ENCODE assay signal across 1 cellular context in genomic region chr20:48398506-48399449, GRCh38.
TF ChIP-seq lines count a peak whose summit lies in the region.

No MANE protein-coding gene starts in this region.

TF ChIP-seq in HepG2, 621 proteins besides CTCF, POLR2A, EP300 and RAD21 (continued from another document and continues in another):
- TF ChIP-seq, protein P1, sequence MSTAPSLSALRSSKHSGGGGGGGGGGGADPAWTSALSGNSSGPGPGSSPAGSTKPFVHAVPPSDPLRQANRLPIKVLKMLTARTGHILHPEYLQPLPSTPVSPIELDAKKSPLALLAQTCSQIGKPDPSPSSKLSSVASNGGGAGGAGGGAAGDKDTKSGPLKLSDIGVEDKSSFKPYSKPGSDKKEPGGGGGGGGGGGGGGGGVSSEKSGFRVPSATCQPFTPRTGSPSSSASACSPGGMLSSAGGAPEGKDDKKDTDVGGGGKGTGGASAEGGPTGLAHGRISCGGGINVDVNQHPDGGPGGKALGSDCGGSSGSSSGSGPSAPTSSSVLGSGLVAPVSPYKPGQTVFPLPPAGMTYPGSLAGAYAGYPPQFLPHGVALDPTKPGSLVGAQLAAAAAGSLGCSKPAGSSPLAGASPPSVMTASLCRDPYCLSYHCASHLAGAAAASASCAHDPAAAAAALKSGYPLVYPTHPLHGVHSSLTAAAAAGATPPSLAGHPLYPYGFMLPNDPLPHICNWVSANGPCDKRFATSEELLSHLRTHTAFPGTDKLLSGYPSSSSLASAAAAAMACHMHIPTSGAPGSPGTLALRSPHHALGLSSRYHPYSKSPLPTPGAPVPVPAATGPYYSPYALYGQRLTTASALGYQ (CRISPR knock-in tag; IDR thresholded peaks at IDR 0.05), result peak; percentile 73; the same call in 1 of the 2 replicates
- TF ChIP-seq HMG20A (CRISPR knock-in tag; IDR thresholded peaks at IDR 0.05; ENCODE audit: borderline replicate concordance) (no peak), PAX8 (CRISPR knock-in tag; IDR thresholded peaks at IDR 0.05; ENCODE audit: borderline replicate concordance) (no peak), RFXAP (CRISPR knock-in tag; IDR thresholded peaks at IDR 0.05; ENCODE audit: borderline replicate concordance) (peak; percentile 72), SRSF9 (IDR thresholded peaks at IDR 0.05; ENCODE audit: borderline replicate concordance, insufficient read depth, low read depth, low read length, poor library complexity, severe bottlenecking) (no peak), ZNF383 (CRISPR knock-in tag; IDR thresholded peaks at IDR 0.05; ENCODE audit: borderline replicate concordance) (peak; percentile 34; the same call in 1 of the 2 replicates), ATAD3A (CRISPR knock-in tag; IDR thresholded peaks at IDR 0.05) (no peak), KLF9 (CRISPR knock-in tag; IDR thresholded peaks at IDR 0.05; ENCODE audit: low read depth) (no peak), ZFP37 (CRISPR knock-in tag; IDR thresholded peaks at IDR 0.05; ENCODE audit: borderline replicate concordance) (0 out of 2 replicates have a peak, but pooled peaks have one; percentile 70), ZNF670 (CRISPR knock-in tag; IDR thresholded peaks at IDR 0.05; ENCODE audit: borderline replicate concordance) (no peak), MYC (CRISPR knock-in tag; IDR thresholded peaks at IDR 0.05; ENCODE audit: borderline replicate concordance) (peak; percentile 37; the same call in 1 of the 2 replicates), ARHGAP35 (CRISPR knock-in tag; IDR thresholded peaks at IDR 0.05; ENCODE audit: borderline replicate concordance) (0 out of 2 replicates have a peak, but pooled peaks have one; percentile 29), ZNF768 (CRISPR knock-in tag; IDR thresholded peaks at IDR 0.05) (peak; percentile 59; the same call in 1 of the 2 replicates), ZNF34 (CRISPR knock-in tag; IDR thresholded peaks at IDR 0.05; ENCODE audit: borderline replicate concordance) (no peak), ZNF337 (CRISPR knock-in tag; IDR thresholded peaks at IDR 0.05; ENCODE audit: borderline replicate concordance, low read depth) (peak; percentile 60; the same call in 1 of the 2 replicates), ZNF256 (CRISPR knock-in tag; conservative IDR thresholded peaks at IDR 0.05) (no peak; the same call in 1 of the 2 replicates), ZNF557 (CRISPR knock-in tag; IDR thresholded peaks at IDR 0.05) (0 out of 2 replicates have a peak, but pooled peaks have one; percentile 51), SAP130 (CRISPR knock-in tag; IDR thresholded peaks at IDR 0.05; ENCODE audit: low read depth) (0 out of 2 replicates have a peak, but pooled peaks have one; percentile 13), HNRNPLL (IDR thresholded peaks at IDR 0.05; ENCODE audit: low read depth, low read length, poor library complexity, severe bottlenecking) (peak; percentile 33), SMAD1 (CRISPR knock-in tag; IDR thresholded peaks at IDR 0.05; ENCODE audit: borderline replicate concordance, low read depth) (0 out of 2 replicates have a peak, but pooled peaks have one; percentile 10), KDM6A (CRISPR knock-in tag; IDR thresholded peaks at IDR 0.05; ENCODE audit: low read depth) (no peak), PHF8 (CRISPR knock-in tag; IDR thresholded peaks at IDR 0.05) (0 out of 2 replicates have a peak, but pooled peaks have one; percentile 28), AGO1 (IDR thresholded peaks at IDR 0.05; ENCODE audit: low read depth, low read length, poor library complexity, severe bottlenecking) (peak; percentile 21), THRA (CRISPR knock-in tag; IDR thresholded peaks at IDR 0.05; ENCODE audit: borderline replicate concordance) (0 out of 2 replicates have a peak, but pooled peaks have one; percentile 24), LBX2 (CRISPR knock-in tag; IDR thresholded peaks at IDR 0.05; ENCODE audit: borderline replicate concordance) (no peak), ERF (CRISPR knock-in tag; IDR thresholded peaks at IDR 0.05) (no peak), NCOA1 (CRISPR knock-in tag; IDR thresholded peaks at IDR 0.05) (0 out of 2 replicates have a peak, but pooled peaks have one; percentile 63), SOX5 (CRISPR knock-in tag; IDR thresholded peaks at IDR 0.05; ENCODE audit: borderline replicate concordance) (peak; percentile 65; the same call in 1 of the 2 replicates), ZNF800 (CRISPR knock-in tag; IDR thresholded peaks at IDR 0.05) (no peak), ZNF160 (CRISPR knock-in tag; IDR thresholded peaks at IDR 0.05) (no peak), EZH2 (conservative IDR thresholded peaks at IDR 0.05; ENCODE audit: low read depth, low read length) (no peak), ZNF468 (CRISPR knock-in tag; IDR thresholded peaks at IDR 0.05) (no peak), FOXA3 (CRISPR knock-in tag; IDR thresholded peaks at IDR 0.05) (peak; percentile 60; the same call in 1 of the 2 replicates), PLRG1 (conservative IDR thresholded peaks at IDR 0.05) (no peak), TEF (CRISPR knock-in tag; IDR thresholded peaks at IDR 0.05) (no peak), ZSCAN12 (CRISPR knock-in tag; IDR thresholded peaks at IDR 0.05) (no peak)
- TF ChIP-seq, protein P2, sequence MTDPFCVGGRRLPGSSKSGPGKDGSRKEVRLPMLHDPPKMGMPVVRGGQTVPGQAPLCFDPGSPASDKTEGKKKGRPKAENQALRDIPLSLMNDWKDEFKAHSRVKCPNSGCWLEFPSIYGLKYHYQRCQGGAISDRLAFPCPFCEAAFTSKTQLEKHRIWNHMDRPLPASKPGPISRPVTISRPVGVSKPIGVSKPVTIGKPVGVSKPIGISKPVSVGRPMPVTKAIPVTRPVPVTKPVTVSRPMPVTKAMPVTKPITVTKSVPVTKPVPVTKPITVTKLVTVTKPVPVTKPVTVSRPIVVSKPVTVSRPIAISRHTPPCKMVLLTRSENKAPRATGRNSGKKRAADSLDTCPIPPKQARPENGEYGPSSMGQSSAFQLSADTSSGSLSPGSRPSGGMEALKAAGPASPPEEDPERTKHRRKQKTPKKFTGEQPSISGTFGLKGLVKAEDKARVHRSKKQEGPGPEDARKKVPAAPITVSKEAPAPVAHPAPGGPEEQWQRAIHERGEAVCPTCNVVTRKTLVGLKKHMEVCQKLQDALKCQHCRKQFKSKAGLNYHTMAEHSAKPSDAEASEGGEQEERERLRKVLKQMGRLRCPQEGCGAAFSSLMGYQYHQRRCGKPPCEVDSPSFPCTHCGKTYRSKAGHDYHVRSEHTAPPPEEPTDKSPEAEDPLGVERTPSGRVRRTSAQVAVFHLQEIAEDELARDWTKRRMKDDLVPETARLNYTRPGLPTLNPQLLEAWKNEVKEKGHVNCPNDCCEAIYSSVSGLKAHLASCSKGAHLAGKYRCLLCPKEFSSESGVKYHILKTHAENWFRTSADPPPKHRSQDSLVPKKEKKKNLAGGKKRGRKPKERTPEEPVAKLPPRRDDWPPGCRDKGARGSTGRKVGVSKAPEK (CRISPR knock-in tag; IDR thresholded peaks at IDR 0.05; ENCODE audit: borderline replicate concordance), result peak; percentile 81; the same call in 1 of the 2 replicates
- TF ChIP-seq, protein P3, sequence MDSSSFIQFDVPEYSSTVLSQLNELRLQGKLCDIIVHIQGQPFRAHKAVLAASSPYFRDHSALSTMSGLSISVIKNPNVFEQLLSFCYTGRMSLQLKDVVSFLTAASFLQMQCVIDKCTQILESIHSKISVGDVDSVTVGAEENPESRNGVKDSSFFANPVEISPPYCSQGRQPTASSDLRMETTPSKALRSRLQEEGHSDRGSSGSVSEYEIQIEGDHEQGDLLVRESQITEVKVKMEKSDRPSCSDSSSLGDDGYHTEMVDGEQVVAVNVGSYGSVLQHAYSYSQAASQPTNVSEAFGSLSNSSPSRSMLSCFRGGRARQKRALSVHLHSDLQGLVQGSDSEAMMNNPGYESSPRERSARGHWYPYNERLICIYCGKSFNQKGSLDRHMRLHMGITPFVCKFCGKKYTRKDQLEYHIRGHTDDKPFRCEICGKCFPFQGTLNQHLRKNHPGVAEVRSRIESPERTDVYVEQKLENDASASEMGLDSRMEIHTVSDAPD (CRISPR knock-in tag; IDR thresholded peaks at IDR 0.05), result no peak
- TF ChIP-seq, protein P4, sequence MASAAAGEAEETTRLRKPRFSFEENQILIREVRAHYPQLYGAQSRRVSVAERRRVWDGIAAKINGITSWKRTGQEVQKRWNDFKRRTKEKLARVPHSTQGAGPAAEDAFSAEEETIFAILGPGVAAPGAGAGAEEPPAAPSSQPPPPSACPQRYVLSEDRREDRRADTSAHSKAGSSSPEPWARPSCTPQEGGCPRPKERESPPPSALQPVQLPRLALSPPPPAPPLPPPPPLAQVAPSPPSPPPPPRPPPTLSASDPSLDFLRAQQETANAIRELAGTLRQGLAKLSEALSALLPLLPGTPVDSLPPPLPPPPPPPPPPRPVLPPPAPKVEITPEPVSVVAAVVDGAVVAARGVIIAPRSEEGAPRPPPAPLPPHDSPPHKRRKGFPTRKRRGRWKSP (CRISPR knock-in tag; IDR thresholded peaks at IDR 0.05), result no peak
- TF ChIP-seq, protein P5, sequence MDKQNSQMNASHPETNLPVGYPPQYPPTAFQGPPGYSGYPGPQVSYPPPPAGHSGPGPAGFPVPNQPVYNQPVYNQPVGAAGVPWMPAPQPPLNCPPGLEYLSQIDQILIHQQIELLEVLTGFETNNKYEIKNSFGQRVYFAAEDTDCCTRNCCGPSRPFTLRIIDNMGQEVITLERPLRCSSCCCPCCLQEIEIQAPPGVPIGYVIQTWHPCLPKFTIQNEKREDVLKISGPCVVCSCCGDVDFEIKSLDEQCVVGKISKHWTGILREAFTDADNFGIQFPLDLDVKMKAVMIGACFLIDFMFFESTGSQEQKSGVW (CRISPR knock-in tag; IDR thresholded peaks at IDR 0.05; ENCODE audit: borderline replicate concordance), result no peak
- TF ChIP-seq, protein P6, sequence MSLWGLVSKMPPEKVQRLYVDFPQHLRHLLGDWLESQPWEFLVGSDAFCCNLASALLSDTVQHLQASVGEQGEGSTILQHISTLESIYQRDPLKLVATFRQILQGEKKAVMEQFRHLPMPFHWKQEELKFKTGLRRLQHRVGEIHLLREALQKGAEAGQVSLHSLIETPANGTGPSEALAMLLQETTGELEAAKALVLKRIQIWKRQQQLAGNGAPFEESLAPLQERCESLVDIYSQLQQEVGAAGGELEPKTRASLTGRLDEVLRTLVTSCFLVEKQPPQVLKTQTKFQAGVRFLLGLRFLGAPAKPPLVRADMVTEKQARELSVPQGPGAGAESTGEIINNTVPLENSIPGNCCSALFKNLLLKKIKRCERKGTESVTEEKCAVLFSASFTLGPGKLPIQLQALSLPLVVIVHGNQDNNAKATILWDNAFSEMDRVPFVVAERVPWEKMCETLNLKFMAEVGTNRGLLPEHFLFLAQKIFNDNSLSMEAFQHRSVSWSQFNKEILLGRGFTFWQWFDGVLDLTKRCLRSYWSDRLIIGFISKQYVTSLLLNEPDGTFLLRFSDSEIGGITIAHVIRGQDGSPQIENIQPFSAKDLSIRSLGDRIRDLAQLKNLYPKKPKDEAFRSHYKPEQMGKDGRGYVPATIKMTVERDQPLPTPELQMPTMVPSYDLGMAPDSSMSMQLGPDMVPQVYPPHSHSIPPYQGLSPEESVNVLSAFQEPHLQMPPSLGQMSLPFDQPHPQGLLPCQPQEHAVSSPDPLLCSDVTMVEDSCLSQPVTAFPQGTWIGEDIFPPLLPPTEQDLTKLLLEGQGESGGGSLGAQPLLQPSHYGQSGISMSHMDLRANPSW (CRISPR knock-in tag; IDR thresholded peaks at IDR 0.05; ENCODE audit: borderline replicate concordance), result no peak
- TF ChIP-seq, protein P7, sequence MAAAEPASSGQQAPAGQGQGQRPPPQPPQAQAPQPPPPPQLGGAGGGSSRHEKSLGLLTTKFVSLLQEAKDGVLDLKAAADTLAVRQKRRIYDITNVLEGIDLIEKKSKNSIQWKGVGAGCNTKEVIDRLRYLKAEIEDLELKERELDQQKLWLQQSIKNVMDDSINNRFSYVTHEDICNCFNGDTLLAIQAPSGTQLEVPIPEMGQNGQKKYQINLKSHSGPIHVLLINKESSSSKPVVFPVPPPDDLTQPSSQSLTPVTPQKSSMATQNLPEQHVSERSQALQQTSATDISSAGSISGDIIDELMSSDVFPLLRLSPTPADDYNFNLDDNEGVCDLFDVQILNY (CRISPR knock-in tag; conservative IDR thresholded peaks at IDR 0.05), result 0 out of 2 replicates have a peak, but pooled peaks have one; percentile 19
- TF ChIP-seq, protein P8, sequence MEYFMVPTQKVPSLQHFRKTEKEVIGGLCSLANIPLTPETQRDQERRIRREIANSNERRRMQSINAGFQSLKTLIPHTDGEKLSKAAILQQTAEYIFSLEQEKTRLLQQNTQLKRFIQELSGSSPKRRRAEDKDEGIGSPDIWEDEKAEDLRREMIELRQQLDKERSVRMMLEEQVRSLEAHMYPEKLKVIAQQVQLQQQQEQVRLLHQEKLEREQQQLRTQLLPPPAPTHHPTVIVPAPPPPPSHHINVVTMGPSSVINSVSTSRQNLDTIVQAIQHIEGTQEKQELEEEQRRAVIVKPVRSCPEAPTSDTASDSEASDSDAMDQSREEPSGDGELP (IDR thresholded peaks at IDR 0.05; ENCODE audit: borderline replicate concordance, low read depth), result peak; percentile 52
